1 cellular context compared by ENCODE assay signal in the genomic region with DNA sequence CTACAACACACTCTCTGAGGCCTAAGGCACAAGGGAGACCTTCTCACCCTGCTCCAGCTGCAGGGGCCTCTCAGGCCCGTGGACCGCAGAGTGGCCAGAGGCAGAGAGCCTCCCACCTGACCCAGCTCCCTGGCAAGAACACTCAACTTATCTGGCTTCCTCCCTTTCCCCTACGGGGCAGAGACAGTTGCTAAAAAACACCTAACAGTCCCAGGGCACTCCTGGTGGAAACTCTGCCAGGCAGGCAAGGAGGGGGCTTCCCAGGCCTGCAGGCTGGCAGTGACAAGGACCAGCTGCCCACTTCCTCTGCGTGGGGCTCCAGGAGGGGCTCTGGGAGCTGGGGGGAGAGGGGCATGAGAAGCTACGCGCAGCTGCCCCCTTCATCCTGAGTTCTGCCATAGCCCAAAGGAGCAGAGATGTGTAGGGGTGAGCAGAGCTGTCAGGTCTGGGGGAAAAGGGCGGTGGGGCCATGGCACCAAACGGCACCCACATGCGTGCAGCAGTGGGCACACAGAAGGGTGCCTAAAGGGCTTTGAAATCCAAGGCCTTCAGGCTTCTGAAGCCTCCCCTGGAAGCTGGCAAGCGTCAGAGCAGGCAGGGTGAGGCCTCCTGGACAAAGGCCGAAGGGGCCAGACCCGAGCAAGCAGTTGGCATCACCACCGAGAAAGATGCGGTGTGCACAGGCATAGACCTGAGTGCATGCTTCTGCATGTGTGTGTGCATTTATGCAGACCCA.
A peak's percentile ranks its signal among the peaks of the same experiment; 100 is the strongest.
TF ChIP-seq lines count a peak whose summit lies in the region.

No MANE protein-coding gene starts in this region.

TF ChIP-seq in HepG2, 621 proteins besides CTCF, POLR2A, EP300 and RAD21:
- no peak for TF ChIP-seq ZNF431 (CRISPR knock-in tag; IDR thresholded peaks at IDR 0.05; ENCODE audit: borderline replicate concordance, low read depth)
- 0 out of 2 replicates have a peak, but pooled peaks have one; percentile 25 for TF ChIP-seq KDM5B (CRISPR knock-in tag; IDR thresholded peaks at IDR 0.05; ENCODE audit: borderline replicate concordance)
- TF ChIP-seq, protein P1, sequence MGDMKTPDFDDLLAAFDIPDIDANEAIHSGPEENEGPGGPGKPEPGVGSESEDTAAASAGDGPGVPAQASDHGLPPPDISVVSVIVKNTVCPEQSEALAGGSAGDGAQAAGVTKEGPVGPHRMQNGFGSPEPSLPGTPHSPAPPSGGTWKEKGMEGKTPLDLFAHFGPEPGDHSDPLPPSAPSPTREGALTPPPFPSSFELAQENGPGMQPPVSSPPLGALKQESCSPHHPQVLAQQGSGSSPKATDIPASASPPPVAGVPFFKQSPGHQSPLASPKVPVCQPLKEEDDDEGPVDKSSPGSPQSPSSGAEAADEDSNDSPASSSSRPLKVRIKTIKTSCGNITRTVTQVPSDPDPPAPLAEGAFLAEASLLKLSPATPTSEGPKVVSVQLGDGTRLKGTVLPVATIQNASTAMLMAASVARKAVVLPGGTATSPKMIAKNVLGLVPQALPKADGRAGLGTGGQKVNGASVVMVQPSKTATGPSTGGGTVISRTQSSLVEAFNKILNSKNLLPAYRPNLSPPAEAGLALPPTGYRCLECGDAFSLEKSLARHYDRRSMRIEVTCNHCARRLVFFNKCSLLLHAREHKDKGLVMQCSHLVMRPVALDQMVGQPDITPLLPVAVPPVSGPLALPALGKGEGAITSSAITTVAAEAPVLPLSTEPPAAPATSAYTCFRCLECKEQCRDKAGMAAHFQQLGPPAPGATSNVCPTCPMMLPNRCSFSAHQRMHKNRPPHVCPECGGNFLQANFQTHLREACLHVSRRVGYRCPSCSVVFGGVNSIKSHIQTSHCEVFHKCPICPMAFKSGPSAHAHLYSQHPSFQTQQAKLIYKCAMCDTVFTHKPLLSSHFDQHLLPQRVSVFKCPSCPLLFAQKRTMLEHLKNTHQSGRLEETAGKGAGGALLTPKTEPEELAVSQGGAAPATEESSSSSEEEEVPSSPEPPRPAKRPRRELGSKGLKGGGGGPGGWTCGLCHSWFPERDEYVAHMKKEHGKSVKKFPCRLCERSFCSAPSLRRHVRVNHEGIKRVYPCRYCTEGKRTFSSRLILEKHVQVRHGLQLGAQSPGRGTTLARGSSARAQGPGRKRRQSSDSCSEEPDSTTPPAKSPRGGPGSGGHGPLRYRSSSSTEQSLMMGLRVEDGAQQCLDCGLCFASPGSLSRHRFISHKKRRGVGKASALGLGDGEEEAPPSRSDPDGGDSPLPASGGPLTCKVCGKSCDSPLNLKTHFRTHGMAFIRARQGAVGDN (CRISPR knock-in tag; IDR thresholded peaks at IDR 0.05) = 0 out of 2 replicates have a peak, but pooled peaks have one; percentile 10
